Comparison of ENCODE assay signal across 27 cellular contexts in the genomic region with DNA sequence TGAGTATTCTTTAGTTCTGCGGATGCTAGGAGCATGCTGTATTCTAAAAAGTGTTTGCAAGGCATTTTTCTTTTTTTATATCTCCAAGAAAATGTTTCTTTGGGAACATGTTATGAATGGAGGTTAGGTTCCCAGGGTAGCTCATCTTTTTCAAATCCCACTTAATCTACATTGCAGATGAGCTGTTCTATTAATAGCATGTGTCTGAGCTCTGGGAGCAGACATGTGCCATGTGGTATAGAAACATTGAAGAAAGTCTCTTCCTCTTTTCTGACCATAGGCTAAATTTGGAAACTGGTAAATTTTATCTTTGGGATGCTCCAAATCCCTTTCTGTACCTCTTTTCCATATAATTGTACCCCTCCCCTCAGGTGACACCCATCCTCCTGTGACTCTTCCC. TPM values are rescaled to one million over a fixed set of nuclear protein-coding genes. Genes with fewer than 3 reads are reported as not detected.
DNase-seq lines count a peak whose midpoint lies in the region; ATAC-seq and TF ChIP-seq lines count a peak whose summit lies in the region.
"Had no signal": no experiment of that assay in that cellular context is flagged by ENCODE, and none has a peak within 500 bp of the region (broad histone marks: within the 10 kb centered on the region; RNA-seq: fewer than 3 reads in every experiment).

No MANE protein-coding gene starts in this region.

- DNase-seq in left ventricle myocardium inferior (no peak), right atrium auricular region (ENCODE audit: low spot score) (no peak), KBM-7 (peak; percentile 68), OCI-M1 (lab: John Stamatoyannopoulos, UW) (peak; percentile 4), smooth muscle cell (lab: John Stamatoyannopoulos, UW; ENCODE audit: unreplicated experiment) (no peak), NCI-H2227 (lab: John Stamatoyannopoulos, UW; ENCODE audit: unreplicated experiment) (no peak)
- DNase-seq: activated CD4-positive, alpha-beta memory T cell treated with anti-CD3 and anti-CD28 coated beads for 36 hours; activated naive CD4-positive, alpha-beta T cell treated with anti-CD3 and anti-CD28 coated beads for 36 hours; adrenal gland; body of pancreas; CD8-positive, alpha-beta T cell; dermis blood vessel endothelial cell; DMS153; foreskin fibroblast; islet precursor cell; NCI-H1436; NCI-H2081; NCI-H226; NCI-H526 treated with DMSO at 0.1 percent for 48 hours; stimulated activated CD4-positive, alpha-beta T cell treated with anti-CD3 and anti-CD28 coated beads, Interleukin-4, amount 100 ng/mL, for 1 hour; T-helper 17 cell had no signal

- no peak overlapping the region for H3K9ac ChIP-seq in smooth muscle cell (ENCODE audit: low read depth)

- H3K36me3 ChIP-seq in left ventricle myocardium inferior: no peaks in the 10 kb centered on the region
- no peaks in the 10 kb centered on the region for H3K36me3 ChIP-seq in right atrium auricular region
- H3K36me3 ChIP-seq in smooth muscle cell (ENCODE audit: low read depth): no peaks in the 10 kb centered on the region
- H3K36me3 ChIP-seq: adrenal gland, tibial nerve had no signal

- peaks cover 4% of the 10 kb centered on the region for H3K79me2 ChIP-seq in smooth muscle cell (ENCODE audit: low read depth)

- H4K20me1 ChIP-seq in smooth muscle cell (ENCODE audit: low read depth): no peaks in the 10 kb centered on the region

- no peak for ATAC-seq in GM21515 (IDR thresholded peaks at IDR 0.05; ENCODE audit: unreplicated experiment)
- ATAC-seq in GM21737 (IDR thresholded peaks at IDR 0.05; ENCODE audit: unreplicated experiment): no peak
- ATAC-seq: body of pancreas; CD8-positive, alpha-beta T cell; esophagus mucosa; sciatic nerve; T-helper 17 cell had no signal

- no peak overlapping the region for H2AFZ ChIP-seq in smooth muscle cell (ENCODE audit: low read depth)

- H3K27ac ChIP-seq in left ventricle myocardium inferior (replicated peaks) (peak overlapping the region; percentile 30), right atrium auricular region (no peak overlapping the region), smooth muscle cell (ENCODE audit: low read depth) (peak overlapping the region; percentile 69)
- H3K27ac ChIP-seq: adrenal gland, body of pancreas, RWPE1, tibial nerve had no signal

- in situ Hi-C loops in KBM-7 (cut with MboI; ENCODE audit: low pct_unique_long_range_greater_than_20kb, low sequenced_read_pairs): no loop called here

- no peaks in the 10 kb centered on the region for H3K9me3 ChIP-seq in left ventricle myocardium inferior (replicated peaks)
- no peaks in the 10 kb centered on the region for H3K9me3 ChIP-seq in right atrium auricular region
- no peaks in the 10 kb centered on the region for H3K9me3 ChIP-seq in smooth muscle cell (replicated peaks; ENCODE audit: low read depth)
- H3K9me3 ChIP-seq: adrenal gland, body of pancreas, tibial nerve had no signal

- peaks cover 6% of the 10 kb centered on the region for H3F3A ChIP-seq in smooth muscle cell (ENCODE audit: low read depth)

- H3K27me3 ChIP-seq in left ventricle myocardium inferior (ENCODE audit: low read depth) (no peaks in the 10 kb centered on the region), right atrium auricular region (no peaks in the 10 kb centered on the region), smooth muscle cell (ENCODE audit: low read depth) (no peaks in the 10 kb centered on the region)
- H3K27me3 ChIP-seq: adrenal gland, body of pancreas, tibial nerve had no signal

- intact Hi-C loops in left ventricle myocardium inferior (cut with micrococcal nuclease): no loop called here

- 64% methylated on average over 1 of the region's 1 CpG for WGBS in smooth muscle cell (ENCODE audit: low lambda C conversion rate)

- peaks cover 16% of the 10 kb centered on the region for H3K4me1 ChIP-seq in left ventricle myocardium inferior
- peaks cover 0 to 4% of the 10 kb centered on the region in 2 donors for H3K4me1 ChIP-seq in right atrium auricular region
- no peaks in the 10 kb centered on the region for H3K4me1 ChIP-seq in smooth muscle cell (ENCODE audit: low read depth)
- H3K4me1 ChIP-seq: adrenal gland, body of pancreas, tibial nerve had no signal

- TF ChIP-seq CTCF in left ventricle myocardium inferior (IDR thresholded peaks at IDR 0.05; ENCODE audit: borderline replicate concordance) (no peak), right atrium auricular region (IDR thresholded peaks at IDR 0.05) (no peak), smooth muscle cell (IDR thresholded peaks at IDR 0.05; ENCODE audit: borderline replicate concordance, insufficient read depth, poor library complexity, severe bottlenecking) (no peak)

- H3K4me3 ChIP-seq in left ventricle myocardium inferior (no peak overlapping the region), right atrium auricular region (no peak overlapping the region), smooth muscle cell (no peak overlapping the region)
- H3K4me3 ChIP-seq: adrenal gland, body of pancreas, tibial nerve had no signal

- H3K4me2 ChIP-seq in smooth muscle cell: peak overlapping the region; percentile 9

RNA-seq across cellular contexts. Expression of a gene that starts 23.2 kb away (rescaled TPM):
- total RNA-seq in left ventricle myocardium inferior (9.3 TPM), right atrium auricular region (10 to 100 TPM; 11.6 to 12.7 TPM), smooth muscle cell (19.9 and 25.7 TPM in 2 replicates)
- polyA plus RNA-seq in smooth muscle cell: 12.8 and 13.8 TPM in 2 replicates

Comparison
In these comparisons a context has a peak if more than half of its experiments do, and no peak if none do; other contexts are left out.
1. H3K27ac ChIP-seq: peak in left ventricle myocardium inferior (single experiment) and smooth muscle cell (single experiment); none in right atrium auricular region (0 of 2).
2. DNase-seq: peak in KBM-7 (single experiment) and OCI-M1 (single experiment); none in left ventricle myocardium inferior (single experiment), right atrium auricular region (single experiment), smooth muscle cell (single experiment) and NCI-H2227 (single experiment).